ENCODE assay signal across 31 cellular contexts in genomic region chr3:155285936-155286335, GRCh38. TPM values are rescaled to one million over a fixed set of nuclear protein-coding genes. Genes with fewer than 3 reads are reported as not detected.
DNase-seq lines count a peak whose midpoint lies in the region; ATAC-seq, FAIRE-seq and TF ChIP-seq lines count a peak whose summit lies in the region.
"Had no signal": no experiment of that assay in that cellular context is flagged by ENCODE, and none has a peak within 500 bp of the region (broad histone marks: within the 10 kb centered on the region; RNA-seq: fewer than 3 reads in every experiment).

No MANE protein-coding gene starts in this region.

- H3K14ac ChIP-seq in IMR-90 (replicated peaks; ENCODE audit: low read depth, low read length), result no peak overlapping the region

- H3K27ac ChIP-seq in HepG2 (ENCODE audit: extremely low read length, insufficient read depth, low read length), result no peak overlapping the region
- no peak overlapping the region for H3K27ac ChIP-seq in right lobe of liver
- no peak overlapping the region for H3K27ac ChIP-seq in IMR-90 (ENCODE audit: insufficient read depth, low read length)
- no peak overlapping the region for H3K27ac ChIP-seq in K562 (ENCODE audit: extremely low read depth, low read depth, low read length)
- H3K27ac ChIP-seq: BLaER1 had no signal

- DNase-seq in HepG2 (ENCODE audit: low spot score) (no peak), right lobe of liver (no peak), IMR-90 (no peak), K562 (ENCODE audit: extremely low read depth in 1 of 4, low spot score in 3 of 4) (no peak), GM13977 (ENCODE audit: low spot score) (no peak), endothelial cell (ENCODE audit: low spot score) (no peak)
- DNase-seq: 8988T; ACHN; BE2C; C1 segment of cervical spinal cord; CD4-positive, alpha-beta memory T cell; CD4-positive, CD25-positive, alpha-beta regulatory T cell; CD8-positive, alpha-beta memory T cell; COR-L47; DMS 273 treated with DMSO at 0.1 percent for 48 hours; DMS153; DMS53; DMS79; DND-41; EL; GDM1 had no signal

- H4K5ac ChIP-seq in IMR-90 (ENCODE audit: low read depth, low read length), result no peak overlapping the region

- intact Hi-C loops in HepG2 (cut with micrococcal nuclease; ENCODE audit: unreplicated experiment), result no loop called here
- intact Hi-C loops in right lobe of liver (cut with DNase I), result no loop called here
- intact Hi-C loops in IMR-90 (cut with micrococcal nuclease), result no loop called here
- intact Hi-C loops in K562 (cut with micrococcal nuclease), result no loop called here

- TF ChIP-seq EP300 in HepG2 (IDR thresholded peaks at IDR 0.05; ENCODE audit: low read depth in 2 of 2, low read length in 2 of 2) (no peak), HepG2 (CRISPR knock-in tag; IDR thresholded peaks at IDR 0.05; ENCODE audit: borderline replicate concordance) (no peak), K562 (IDR thresholded peaks at IDR 0.05; ENCODE audit: low read length) (no peak)

- no peak overlapping the region for H3K9ac ChIP-seq in HepG2 (ENCODE audit: insufficient read depth, low read depth, low read length)
- no peak overlapping the region for H3K9ac ChIP-seq in IMR-90 (ENCODE audit: low read depth, low read length)
- H3K9ac ChIP-seq in K562 (ENCODE audit: insufficient read depth in 1 of 2, low read depth in 2 of 2, low read length in 2 of 2), result no peak overlapping the region
- H3K9ac ChIP-seq: BLaER1 had no signal

- H3K36me3 Mint-ChIP-seq in endothelial cell (ENCODE audit: low read depth, unreplicated experiment), result no peaks in the 10 kb centered on the region
- H3K36me3 Mint-ChIP-seq: CD14-positive monocyte; CD4-positive, alpha-beta memory T cell; CD4-positive, CD25-positive, alpha-beta regulatory T cell; CD8-positive, alpha-beta memory T cell had no signal

- no peak overlapping the region for H2AK5ac ChIP-seq in IMR-90 (ENCODE audit: low read depth, low read length)

- no peak overlapping the region for H3K4ac ChIP-seq in IMR-90 (ENCODE audit: low read depth, low read length)

- no peak overlapping the region for H3K18ac ChIP-seq in IMR-90 (ENCODE audit: low read depth, low read length)

- H3K4me3 Mint-ChIP-seq in endothelial cell (ENCODE audit: unreplicated experiment), result no peak overlapping the region
- H3K4me3 Mint-ChIP-seq: CD14-positive monocyte; CD4-positive, alpha-beta memory T cell; CD4-positive, CD25-positive, alpha-beta regulatory T cell; CD8-positive, alpha-beta memory T cell had no signal

- no peak overlapping the region for H2BK120ac ChIP-seq in IMR-90 (ENCODE audit: low read depth, low read length)

- H3K9me3 ChIP-seq in HepG2 (ENCODE audit: low read length) (no peaks in the 10 kb centered on the region), right lobe of liver (no peaks in the 10 kb centered on the region), IMR-90 (ENCODE audit: control insufficient read depth, insufficient read depth, low read length) (no peaks in the 10 kb centered on the region), K562 (replicated peaks; ENCODE audit: control insufficient read depth, insufficient read depth, low read depth, low read length) (no peaks in the 10 kb centered on the region)
- H3K9me3 ChIP-seq: BE2C had no signal

- no peaks in the 10 kb centered on the region for H3K9me3 Mint-ChIP-seq in endothelial cell (ENCODE audit: unreplicated experiment)
- H3K9me3 Mint-ChIP-seq: CD4-positive, alpha-beta memory T cell; CD4-positive, CD25-positive, alpha-beta regulatory T cell had no signal

- no peak overlapping the region for H2BK20ac ChIP-seq in IMR-90 (ENCODE audit: low read depth, low read length)

- H4K20me1 ChIP-seq in HepG2 (ENCODE audit: insufficient read depth, low read length) (no peaks in the 10 kb centered on the region), IMR-90 (ENCODE audit: insufficient read depth, low read length) (no peaks in the 10 kb centered on the region), K562 (replicated peaks; ENCODE audit: control insufficient read depth, insufficient read depth, low read length) (no peaks in the 10 kb centered on the region)
- H4K20me1 ChIP-seq: BLaER1 had no signal

- no peak overlapping the region for H2BK5ac ChIP-seq in IMR-90 (ENCODE audit: low read depth, low read length, poor library complexity, severe bottlenecking)

- H4K8ac ChIP-seq in IMR-90 (ENCODE audit: low read depth in 2 of 2, low read length in 2 of 2), result no peak overlapping the region

- no TSS peak for BruUV-seq in HepG2 (replicated peaks; lab: Mats Ljungman, UMichigan)
- no TSS peak for BruUV-seq in IMR-90 (replicated peaks; lab: Mats Ljungman, UMichigan)
- no TSS peak for BruUV-seq in K562 (replicated peaks; lab: Mats Ljungman, UMichigan)

- dilution Hi-C loops in IMR-90 (cut with HindIII; ENCODE audit: low sequenced_read_pairs, unreplicated experiment), result no loop called here

- H3K27me3 Mint-ChIP-seq in endothelial cell (ENCODE audit: unreplicated experiment), result no peaks in the 10 kb centered on the region
- H3K27me3 Mint-ChIP-seq: CD4-positive, CD25-positive, alpha-beta regulatory T cell; CD8-positive, alpha-beta memory T cell had no signal

- in situ Hi-C loops in HepG2 (cut with HindIII; ENCODE audit: extremely low pct_ligation_motif_present, low pct_unique_long_range_greater_than_20kb) (no loop called here), IMR-90 (cut with MboI; ENCODE audit: low sequenced_read_pairs) (no loop called here), K562 (cut with MboI) (no loop called here), GM13977 (cut with MboI; ENCODE audit: low pct_unique_long_range_greater_than_20kb, low sequenced_read_pairs, unreplicated experiment) (no loop called here)

- no peak overlapping the region for H3K56ac ChIP-seq in IMR-90 (ENCODE audit: extremely low read depth, insufficient read depth, low read length)

- peaks cover 10% of the 10 kb centered on the region; the same call in 1 of the 2 replicates for H3K4me1 ChIP-seq in HepG2 (ENCODE audit: insufficient read depth, low read length)
- no peaks in the 10 kb centered on the region for H3K4me1 ChIP-seq in right lobe of liver
- H3K4me1 ChIP-seq in IMR-90 (ENCODE audit: control insufficient read depth, insufficient read depth, low read length), result peaks cover 6% of the 10 kb centered on the region
- H3K4me1 ChIP-seq in K562 (replicated peaks in 1 of 2; ENCODE audit: control insufficient read depth in 2 of 2, insufficient read depth in 2 of 2, low read length in 2 of 2), result peaks cover 0 to 21% of the 10 kb centered on the region in 2 experiments; a peak in 4 of 5 replicates
- H3K4me1 ChIP-seq: BE2C had no signal

- 34% methylated on average over 4 of the region's 4 CpGs for WGBS in HepG2 (ENCODE audit: low lambda C conversion rate)
- 94% methylated on average over 4 of the region's 4 CpGs for WGBS in right lobe of liver (ENCODE audit: insufficient coverage, low coverage, low lambda C conversion rate, missing lambda C conversion rate)
- 60% methylated on average over 1 of the region's 4 CpGs; no CpG with 5 or more reads in 1 of the 2 experiments for WGBS in IMR-90 (ENCODE audit: extremely low coverage in 2 of 2, insufficient read length in 1 of 2), 2 experiments
- 91% methylated on average over 4 of the region's 4 CpGs for WGBS in K562 (ENCODE audit: insufficient coverage, low coverage, missing lambda C conversion rate)

- H2AK9ac ChIP-seq in IMR-90 (replicated peaks; ENCODE audit: low read depth, low read length, poor library complexity), result no peak overlapping the region

- H3K27me3 ChIP-seq in HepG2 (ENCODE audit: control insufficient read depth in 1 of 2, insufficient read depth in 2 of 2, low read length in 2 of 2) (no peaks in the 10 kb centered on the region), right lobe of liver (no peaks in the 10 kb centered on the region), IMR-90 (ENCODE audit: control insufficient read depth, insufficient read depth, low read length) (no peaks in the 10 kb centered on the region), K562 (ENCODE audit: control insufficient read depth in 2 of 2, insufficient read depth in 2 of 2, low read length in 2 of 2) (no peaks in the 10 kb centered on the region)
- H3K27me3 ChIP-seq: BE2C, BLaER1 had no signal

- ATAC-seq in HepG2 (no peak), right lobe of liver (no peak), IMR-90 (ENCODE audit: low read depth) (no peak), K562 (no peak), GM18867 (IDR thresholded peaks at IDR 0.05; ENCODE audit: unreplicated experiment) (no peak)
- ATAC-seq: GM12878 had no signal

- TF ChIP-seq POLR2A in HepG2 (IDR thresholded peaks at IDR 0.05; ENCODE audit: insufficient read depth in 1 of 2, low read depth in 2 of 2, low read length in 2 of 2), result no peak
- TF ChIP-seq POLR2A in right lobe of liver (IDR thresholded peaks at IDR 0.05), result no peak
- TF ChIP-seq POLR2A in IMR-90 (IDR thresholded peaks at IDR 0.05; ENCODE audit: low read depth, low read length), result no peak
- no peak for TF ChIP-seq POLR2A in K562 (conservative IDR thresholded peaks at IDR 0.05)

- TF ChIP-seq RAD21 in HepG2 (CRISPR knock-in tag; IDR thresholded peaks at IDR 0.05) (no peak), IMR-90 (IDR thresholded peaks at IDR 0.05; ENCODE audit: low read length) (no peak), K562 (CRISPR knock-in tag; conservative IDR thresholded peaks at IDR 0.05 in 1 of 2, IDR thresholded peaks at IDR 0.05 in 1 of 2) (no peak)

- H3K4me2 ChIP-seq in HepG2 (ENCODE audit: low read depth, low read length), result no peak overlapping the region
- H3K4me2 ChIP-seq in IMR-90 (ENCODE audit: low read depth, low read length), result no peak overlapping the region
- H3K4me2 ChIP-seq in K562 (ENCODE audit: insufficient read depth, low read length), result no peak overlapping the region
- H3K4me2 ChIP-seq: BLaER1 had no signal

- H3K23ac ChIP-seq in IMR-90 (ENCODE audit: low read depth, low read length), result no peak overlapping the region

- H3K79me2 ChIP-seq in HepG2 (ENCODE audit: insufficient read depth, low read length), result no peaks in the 10 kb centered on the region
- no peaks in the 10 kb centered on the region for H3K79me2 ChIP-seq in K562 (ENCODE audit: control insufficient read depth, insufficient read depth, low read length)

- H3K4me3 ChIP-seq in HepG2 (replicated peaks in 1 of 3; ENCODE audit: insufficient read depth in 1 of 3, low read depth in 2 of 3, low read length in 3 of 3), result no peak overlapping the region
- no peak overlapping the region for H3K4me3 ChIP-seq in right lobe of liver
- H3K4me3 ChIP-seq in IMR-90 (ENCODE audit: insufficient read depth, low read depth, low read length), result no peak overlapping the region
- no peak overlapping the region for H3K4me3 ChIP-seq in K562
- H3K4me3 ChIP-seq: BLaER1, GM12878 had no signal

- H4K91ac ChIP-seq in IMR-90 (ENCODE audit: insufficient read depth, low read depth, low read length), result no peak overlapping the region

- H3K9me1 ChIP-seq in IMR-90 (ENCODE audit: insufficient read depth, low read length) (peaks cover 5% of the 10 kb centered on the region), K562 (ENCODE audit: control insufficient read depth, insufficient read depth, low read length) (no peaks in the 10 kb centered on the region)

- FAIRE-seq in HepG2 (lab: Jason Lieb, UNC) (no peak), K562 (lab: Jason Lieb, UNC) (no peak)
- FAIRE-seq: A204.1, GM12878, GM12892 had no signal

- no peak for TF ChIP-seq CTCF in HepG2 (CRISPR knock-in tag; IDR thresholded peaks at IDR 0.05)
- no peak for TF ChIP-seq CTCF in right lobe of liver (IDR thresholded peaks at IDR 0.05)
- TF ChIP-seq CTCF in IMR-90 (conservative IDR thresholded peaks at IDR 0.05; ENCODE audit: low read depth, low read length), result no peak
- no peak for TF ChIP-seq CTCF in K562 (IDR thresholded peaks at IDR 0.05 in 2 of 3, conservative IDR thresholded peaks at IDR 0.05 in 1 of 3; ENCODE audit: insufficient read depth in 2 of 3, low read depth in 1 of 3, low read length in 3 of 3)
- no peak for TF ChIP-seq CTCF in GM13977 (IDR thresholded peaks at IDR 0.05; ENCODE audit: extremely low read depth, insufficient read depth, missing control alignments)
- no peak for TF ChIP-seq CTCF in endothelial cell (IDR thresholded peaks at IDR 0.05; ENCODE audit: unreplicated experiment)

- no peaks in the 10 kb centered on the region for H3K79me1 ChIP-seq in IMR-90 (ENCODE audit: low read depth in 1 of 2, low read length in 2 of 2)

- H2AFZ ChIP-seq in HepG2 (ENCODE audit: low read length), result no peak overlapping the region
- H2AFZ ChIP-seq in IMR-90 (replicated peaks; ENCODE audit: low read length, poor library complexity), result no peak overlapping the region
- no peak overlapping the region for H2AFZ ChIP-seq in K562 (ENCODE audit: low read depth, low read length)

- no peak overlapping the region for H3K27ac Mint-ChIP-seq in endothelial cell (ENCODE audit: unreplicated experiment)
- H3K27ac Mint-ChIP-seq: CD14-positive monocyte; CD4-positive, alpha-beta memory T cell; CD4-positive, CD25-positive, alpha-beta regulatory T cell; CD8-positive, alpha-beta memory T cell had no signal

- H2BK15ac ChIP-seq in IMR-90 (ENCODE audit: low read depth, low read length), result no peak overlapping the region

- POLR2A ChIA-PET in HepG2 (lab: Yijun Ruan, JAX), result no interaction called here
- POLR2A ChIA-PET in IMR-90 (lab: Charles Lee; ENCODE audit: unreplicated experiment), result no interaction called here
- POLR2A ChIA-PET in K562 (lab: Yijun Ruan, JAX), result no interaction called here

- CTCF ChIA-PET in HepG2 (lab: Yijun Ruan, JAX; ENCODE audit: low intra/inter-chr PET ratio, low total read pairs) (no interaction called here), IMR-90 (lab: Yijun Ruan, JAX) (no interaction called here), K562 (lab: Yijun Ruan, JAX; ENCODE audit: low intra/inter-chr PET ratio) (no interaction called here)

- H3K4me1 Mint-ChIP-seq in endothelial cell (ENCODE audit: unreplicated experiment), result no peaks in the 10 kb centered on the region
- H3K4me1 Mint-ChIP-seq: CD14-positive monocyte; CD4-positive, CD25-positive, alpha-beta regulatory T cell; CD8-positive, alpha-beta memory T cell had no signal

- H3K36me3 ChIP-seq in HepG2 (replicated peaks in 1 of 2; ENCODE audit: control insufficient read depth in 1 of 2, insufficient read depth in 2 of 2, low read length in 2 of 2) (no peaks in the 10 kb centered on the region), right lobe of liver (no peaks in the 10 kb centered on the region), IMR-90 (ENCODE audit: control insufficient read depth, insufficient read depth, low read length) (no peaks in the 10 kb centered on the region), K562 (ENCODE audit: control insufficient read depth, insufficient read depth, low read length) (no peaks in the 10 kb centered on the region; the same call in 2 of the 3 replicates)
- H3K36me3 ChIP-seq: BE2C, BLaER1 had no signal

RNA-seq across cellular contexts. Expression of gene STRIT1, which starts 7.5 kb away (rescaled TPM):
- total RNA-seq in HepG2 (2016; rRNA removed; fragmentation: Illumina TruSeq; extraction: Trizol), result not detected in 2 replicates
- not detected in 2 replicates for total RNA-seq in HepG2 (2016; cell fraction: cytosol; rRNA removed; fragmentation: Illumina TruSeq; extraction: Trizol; ENCODE audit: low read depth)
- not detected in 2 replicates for total RNA-seq in HepG2 (2016; cell fraction: insoluble cytoplasmic fraction; rRNA removed; fragmentation: Illumina TruSeq; extraction: Trizol)
- not detected in 2 replicates for total RNA-seq in HepG2 (2016; cell fraction: membrane; rRNA removed; fragmentation: Illumina TruSeq; extraction: Trizol)
- total RNA-seq in HepG2 (2016; cell fraction: nucleus; rRNA removed; fragmentation: Illumina TruSeq; extraction: Trizol), result not detected in 2 replicates
- not detected in 2 replicates for polyA plus RNA-seq in HepG2 (2011; rRNA removed)
- not detected in 2 replicates for polyA plus RNA-seq in HepG2 (2011; cell fraction: cytosol; rRNA removed)
- polyA plus RNA-seq in HepG2 (2011; cell fraction: nucleus; rRNA removed), result not detected in 2 replicates
- polyA plus RNA-seq in HepG2 (2012), result not detected in 2 replicates
- not detected in 2 replicates for polyA plus RNA-seq in HepG2 (2016; cell fraction: cytosol; fragmentation: Illumina TruSeq; extraction: Trizol; ENCODE audit: low read depth)
- not detected in 2 replicates for polyA plus RNA-seq in HepG2 (2016; cell fraction: insoluble cytoplasmic fraction; fragmentation: Illumina TruSeq; extraction: Trizol; ENCODE audit: low read depth)
- not detected in 2 replicates for polyA plus RNA-seq in HepG2 (2016; cell fraction: membrane; fragmentation: Illumina TruSeq; extraction: Trizol; ENCODE audit: low read depth)
- polyA plus RNA-seq in HepG2 (2016; cell fraction: nucleus; fragmentation: Illumina TruSeq; extraction: Trizol; ENCODE audit: insufficient read depth, low read depth), result not detected in 2 replicates
- polyA minus RNA-seq in HepG2 (2011; rRNA and poly(A)+ RNA removed; ENCODE audit: low replicate concordance), result not detected in 2 replicates
- polyA minus RNA-seq in HepG2 (2011; cell fraction: cytosol; rRNA and poly(A)+ RNA removed), result not detected in 2 replicates
- polyA minus RNA-seq in HepG2 (2011; cell fraction: nucleus; rRNA and poly(A)+ RNA removed), result not detected in 2 replicates
- 1 to 10 TPM in 1 of 6 experiments, under 1 TPM in 1, not detected in 4; 0.31 to 1.2 TPM for total RNA-seq in right lobe of liver
- total RNA-seq in IMR-90 (2012; rRNA removed), result not detected in 2 replicates
- polyA plus RNA-seq in IMR-90 (2012; rRNA removed), result not detected in 2 replicates
- polyA plus RNA-seq in IMR-90 (2012; cell fraction: cytosol; rRNA removed), result not detected in 2 replicates
- not detected in 2 replicates for polyA plus RNA-seq in IMR-90 (2012; cell fraction: nucleus; rRNA removed; ENCODE audit: low replicate concordance)
- total RNA-seq in K562 (2011; cell fraction: chromatin; rRNA removed; ENCODE audit: low replicate concordance), result not detected in 2 replicates
- total RNA-seq in K562 (2011; cell fraction: nucleolus; rRNA removed), result not detected in 2 replicates
- total RNA-seq in K562 (2011; cell fraction: nucleoplasm; rRNA removed), result not detected in 2 replicates
- not detected in 2 replicates for total RNA-seq in K562 (2014; rRNA removed)
- total RNA-seq in K562 (2014; rRNA removed; fragmentation: Illumina TruSeq; extraction: Trizol), result not detected in 2 replicates
- not detected in 2 replicates for total RNA-seq in K562 (2015; rRNA removed; fragmentation: Illumina TruSeq; extraction: Trizol)
- not detected in 2 replicates for total RNA-seq in K562 (2021)
- polyA plus RNA-seq in K562 (2011; rRNA removed), result not detected in 2 replicates
- polyA plus RNA-seq in K562 (2011; cell fraction: cytosol; rRNA removed), result not detected in 2 replicates
- not detected in 2 replicates for polyA plus RNA-seq in K562 (2011; cell fraction: nucleus; rRNA removed)
- polyA plus RNA-seq in K562 (2012), result not detected in 2 replicates
- polyA plus RNA-seq in K562 (2014; fragmentation: Illumina TruSeq; extraction: Trizol), result not detected in 2 replicates
- polyA plus RNA-seq in K562 (2014; fragmentation: Nextera tagmentation; extraction: Ambion mirVana), result not detected
- polyA plus RNA-seq in K562 (2014; rRNA removed), result not detected in 2 replicates
- polyA minus RNA-seq in K562 (2011; rRNA and poly(A)+ RNA removed), result not detected in 2 replicates
- polyA minus RNA-seq in K562 (2011; cell fraction: cytosol; rRNA and poly(A)+ RNA removed), result not detected in 2 replicates
- not detected in 2 replicates for polyA minus RNA-seq in K562 (2011; cell fraction: nucleus; rRNA and poly(A)+ RNA removed)
- total RNA-seq in endothelial cell (ENCODE audit: unreplicated experiment), result not detected
- total RNA-seq: A673; CD4-positive, alpha-beta memory T cell; CD4-positive, CD25-positive, alpha-beta regulatory T cell; CD8-positive, alpha-beta memory T cell; Daoy; G401; GM12878 had no signal
- polyA plus RNA-seq: AG04450; CD14-positive monocyte; CD4-positive, alpha-beta memory T cell; CD4-positive, CD25-positive, alpha-beta regulatory T cell; CD8-positive, alpha-beta memory T cell; GM12878 had no signal

Comparison
In these comparisons a context has a peak if more than half of its experiments do, and no peak if none do; other contexts are left out.
1. Of the 241 proteins assayed by ChIP-seq in both HepG2 and K562: peak only in HepG2: none; only in K562: ZNF121; in both: CEBPB; in neither: 239.